In genomic region chr20:23143986-23144695, GRCh38 we compare ENCODE assay signal across 20 cellular contexts. TPM values are rescaled to one million over a fixed set of nuclear protein-coding genes. Genes with fewer than 3 reads are reported as not detected.
A peak's percentile ranks its signal among the peaks of the same experiment; 100 is the strongest.
DNase-seq lines count a peak whose midpoint lies in the region; ATAC-seq and TF ChIP-seq lines count a peak whose summit lies in the region.
"Had no signal": no experiment of that assay in that cellular context is flagged by ENCODE, and none has a peak within 500 bp of the region (broad histone marks: within the 10 kb centered on the region; RNA-seq: fewer than 3 reads in every experiment).

No MANE protein-coding gene starts in this region.

- H3K36me3 Mint-ChIP-seq in T-helper 1 cell treated with Interleukin-12 subunit alpha and Interleukin-12 subunit beta and Interleukin-4 antibody, amounts not matched to agents 30 μg/mL and 1 μg/mL, for 36 hours (ENCODE audit: low read depth) = peaks cover 2% of the 10 kb centered on the region
- H3K36me3 Mint-ChIP-seq: activated CD4-positive, alpha-beta memory T cell treated with anti-CD3 and anti-CD28 coated beads for 36 hours; activated naive CD8-positive, alpha-beta T cell treated with anti-CD3 and anti-CD28 coated beads, Interleukin-2, amount 10 ng/mL, durations not matched to agents 7 days and 5 days; CD8-positive, alpha-beta memory T cell had no signal

- CTCF ChIA-PET in RWPE1 (lab: Yijun Ruan, JAX) = no interaction called here

- POLR2A ChIA-PET in RWPE1 (lab: Yijun Ruan, JAX; ENCODE audit: low non-redundant PET) = interaction anchor here (0.6 kb wide), 1 partner anchor 79 kb away, joined by 3 read pairs; no protein-coding TSS in a partner anchor

- DNase-seq in T-helper 1 cell (no peak), RWPE1 (ENCODE audit: low spot score) (no peak), left lung (no peak), thoracic aorta (ENCODE audit: low spot score) (no peak), GM10266 (ENCODE audit: extremely low spot score) (no peak), NCI-H1105 treated with DMSO at 0.1 percent for 48 hours (lab: John Stamatoyannopoulos, UW) (no peak), foreskin fibroblast (no peak)
- DNase-seq: activated CD4-positive, alpha-beta memory T cell treated with anti-CD3 and anti-CD28 coated beads for 36 hours; activated naive CD8-positive, alpha-beta T cell treated with anti-CD3 and anti-CD28 coated beads, Interleukin-2, amount 10 ng/mL, durations not matched to agents 7 days and 5 days; activated T-cell treated with anti-CD3 and anti-CD28 coated beads, Interleukin-2, amount 50 U/mL, for 48 hours; CD8-positive, alpha-beta memory T cell; EL; H9; NCI-H1930; stimulated activated naive CD4-positive, alpha-beta T cell treated with Interleukin-2 at 50 U/mL for 16 hours had no signal

- H3K4me1 ChIP-seq in left lung (peaks cover 19 to 88% of the 10 kb centered on the region in 2 donors), thoracic aorta (ENCODE audit: control insufficient read depth in 1 of 2, low read depth in 2 of 2) (peaks cover 28 to 72% of the 10 kb centered on the region in 2 donors)
- H3K4me1 ChIP-seq: pancreas had no signal

- H3K9me3 ChIP-seq in left lung (no peaks in the 10 kb centered on the region), thoracic aorta (no peaks in the 10 kb centered on the region)
- H3K9me3 ChIP-seq: pancreas had no signal

- H3K27me3 ChIP-seq in left lung (no peaks in the 10 kb centered on the region), thoracic aorta (replicated peaks; ENCODE audit: insufficient read depth) (no peaks in the 10 kb centered on the region)
- H3K27me3 ChIP-seq: pancreas had no signal

- peaks cover 9% of the 10 kb centered on the region for H3K27me3 Mint-ChIP-seq in T-helper 1 cell treated with Interleukin-12 subunit alpha and Interleukin-12 subunit beta and Interleukin-4 antibody, amounts not matched to agents 30 μg/mL and 1 μg/mL, for 36 hours (ENCODE audit: low read depth)

- no peak overlapping the region for H3K4me3 ChIP-seq in left lung
- no peak overlapping the region for H3K4me3 ChIP-seq in thoracic aorta
- no peak overlapping the region for H3K4me3 ChIP-seq in foreskin fibroblast (ENCODE audit: low read depth in 1 of 2, low read length in 2 of 2)
- H3K4me3 ChIP-seq: pancreas had no signal

- H3K4me3 Mint-ChIP-seq in T-helper 1 cell treated with Interleukin-12 subunit alpha and Interleukin-12 subunit beta and Interleukin-4 antibody, amounts not matched to agents 30 μg/mL and 1 μg/mL, for 36 hours = no peak overlapping the region
- H3K4me3 Mint-ChIP-seq: activated CD4-positive, alpha-beta memory T cell treated with anti-CD3 and anti-CD28 coated beads for 36 hours; activated naive CD8-positive, alpha-beta T cell treated with anti-CD3 and anti-CD28 coated beads, Interleukin-2, amount 10 ng/mL, durations not matched to agents 7 days and 5 days; H9 had no signal

- H3K27ac Mint-ChIP-seq in T-helper 1 cell treated with Interleukin-12 subunit alpha and Interleukin-12 subunit beta and Interleukin-4 antibody, amounts not matched to agents 30 μg/mL and 1 μg/mL, for 36 hours = peak overlapping the region; percentile 49
- H3K27ac Mint-ChIP-seq: activated CD4-positive, alpha-beta memory T cell treated with anti-CD3 and anti-CD28 coated beads for 36 hours; activated naive CD8-positive, alpha-beta T cell treated with anti-CD3 and anti-CD28 coated beads, Interleukin-2, amount 10 ng/mL, durations not matched to agents 7 days and 5 days; CD8-positive, alpha-beta memory T cell had no signal

- intact Hi-C loops in left lung (cut with DNase I) = no loop called here

- H3K9me3 Mint-ChIP-seq in T-helper 1 cell treated with Interleukin-12 subunit alpha and Interleukin-12 subunit beta and Interleukin-4 antibody, amounts not matched to agents 30 μg/mL and 1 μg/mL, for 36 hours = no peaks in the 10 kb centered on the region
- H3K9me3 Mint-ChIP-seq: activated CD4-positive, alpha-beta memory T cell treated with anti-CD3 and anti-CD28 coated beads for 36 hours; activated naive CD8-positive, alpha-beta T cell treated with anti-CD3 and anti-CD28 coated beads, Interleukin-2, amount 10 ng/mL, durations not matched to agents 7 days and 5 days; CD8-positive, alpha-beta memory T cell had no signal

- H3K27ac ChIP-seq in RWPE1 = peak overlapping the region; percentile 13; the same call in 1 of the 2 replicates
- peak overlapping the region; percentile 29 to 76 for H3K27ac ChIP-seq in left lung
- peak overlapping the region; percentile 71 to 96 for H3K27ac ChIP-seq in thoracic aorta
- H3K27ac ChIP-seq: pancreas had no signal

- H3K36me3 ChIP-seq in left lung = no peaks in the 10 kb centered on the region
- no peaks in the 10 kb centered on the region for H3K36me3 ChIP-seq in thoracic aorta
- H3K36me3 ChIP-seq: pancreas had no signal

- ATAC-seq in left lung (no peak), thoracic aorta (ENCODE audit: insufficient number of reproducible peaks, low FRiP score, low read depth) (no peak)
- ATAC-seq: left lobe of liver, pancreas, SK-N-SH treated with all-trans-retinoic acid at 6 μM for 48 hours had no signal

- TF ChIP-seq CTCF in RWPE1 (conservative IDR thresholded peaks at IDR 0.05; ENCODE audit: low read depth) (no peak), left lung (IDR thresholded peaks at IDR 0.05) (no peak), thoracic aorta (IDR thresholded peaks at IDR 0.05) (no peak), GM10266 (IDR thresholded peaks at IDR 0.05; ENCODE audit: control insufficient read depth, insufficient read depth, low read depth, missing control alignments) (no peak), foreskin fibroblast (IDR thresholded peaks at IDR 0.05; ENCODE audit: low read depth, low read length) (no peak)

- H3K4me1 Mint-ChIP-seq in T-helper 1 cell treated with Interleukin-12 subunit alpha and Interleukin-12 subunit beta and Interleukin-4 antibody, amounts not matched to agents 30 μg/mL and 1 μg/mL, for 36 hours (ENCODE audit: low read depth) = peaks cover 70% of the 10 kb centered on the region
- H3K4me1 Mint-ChIP-seq: H9 had no signal

RNA-seq across cellular contexts. Expression of gene CD93, which starts 58.0 kb away (rescaled TPM):
- total RNA-seq in left lung (100 to 1,000 TPM in 1 of 2 donors, 10 to 100 TPM in 1; 71.2 to 108 TPM), thoracic aorta (100 to 1,000 TPM in 1 of 2 donors, 10 to 100 TPM in 1; 99.2 to 163 TPM)
- total RNA-seq: H9, NCI-H460 had no signal

Comparison
In these comparisons a context has a peak if more than half of its experiments do, and no peak if none do; other contexts are left out.
1. H3K27ac ChIP-seq: peak in every context shown above with its lines; median percentile 84 in thoracic aorta; 52 in left lung; 13 in RWPE1.